15 cellular contexts compared by ENCODE assay signal in genomic region chr1:201608635-201609395, GRCh38.
DNase-seq lines count a peak whose midpoint lies in the region; ATAC-seq and TF ChIP-seq lines count a peak whose summit lies in the region.
"Had no signal": no experiment of that assay in that cellular context is flagged by ENCODE, and none has a peak within 500 bp of the region (broad histone marks: within the 10 kb centered on the region; RNA-seq: fewer than 3 reads in every experiment).

No MANE protein-coding gene starts in this region.

- H3K9ac ChIP-seq in SK-N-SH = no peak overlapping the region

- no peaks in the 10 kb centered on the region for H3K4me1 Mint-ChIP-seq in activated T-helper 1 cell treated with anti-CD3 and anti-CD28 coated beads, Interleukin-12 subunit alpha, Interleukin-12 subunit beta, Interleukin-2, Interleukin-4 antibody, amounts not matched to agents 30 ng/mL and 10 ng/mL and 1 ng/mL, durations not matched to agents 14 hours and 24 hours and 36 hours (ENCODE audit: low read depth)
- H3K4me1 Mint-ChIP-seq: naive thymus-derived CD8-positive, alpha-beta T cell had no signal

- H3K9me3 Mint-ChIP-seq in activated T-helper 1 cell treated with anti-CD3 and anti-CD28 coated beads, Interleukin-12 subunit alpha, Interleukin-12 subunit beta, Interleukin-2, Interleukin-4 antibody, amounts not matched to agents 30 ng/mL and 10 ng/mL and 1 ng/mL, durations not matched to agents 14 hours and 24 hours and 36 hours = no peaks in the 10 kb centered on the region
- H3K9me3 Mint-ChIP-seq: activated CD8-positive, alpha-beta T cell treated with anti-CD3 and anti-CD28 coated beads for 36 hours; activated T-helper 17 cell treated with anti-CD3 and anti-CD28 coated beads, Interleukin-2, amount 50 U/mL, for 72 hours; naive thymus-derived CD8-positive, alpha-beta T cell had no signal

- no peaks in the 10 kb centered on the region for H3K27me3 Mint-ChIP-seq in activated T-helper 1 cell treated with anti-CD3 and anti-CD28 coated beads, Interleukin-12 subunit alpha, Interleukin-12 subunit beta, Interleukin-2, Interleukin-4 antibody, amounts not matched to agents 30 ng/mL and 10 ng/mL and 1 ng/mL, durations not matched to agents 14 hours and 24 hours and 36 hours (ENCODE audit: insufficient read depth)
- H3K27me3 Mint-ChIP-seq: activated T-helper 17 cell treated with anti-CD3 and anti-CD28 coated beads, Interleukin-2, amount 50 U/mL, for 72 hours had no signal

- no peaks in the 10 kb centered on the region for H3K9me2 ChIP-seq in SK-N-SH

- H3K27me3 ChIP-seq in SK-N-SH (ENCODE audit: insufficient read depth) = no peaks in the 10 kb centered on the region
- H3K27me3 ChIP-seq: left lung, transverse colon had no signal

- peaks cover 99% of the 10 kb centered on the region for H3K79me2 ChIP-seq in SK-N-SH (ENCODE audit: insufficient read depth)

- TF ChIP-seq CTCF in SK-N-SH (IDR thresholded peaks at IDR 0.05) (no peak), foreskin fibroblast (IDR thresholded peaks at IDR 0.05; ENCODE audit: low read depth, low read length) (no peak)

- no peak for TF ChIP-seq RAD21 in SK-N-SH (IDR thresholded peaks at IDR 0.05; ENCODE audit: low read length)

- DNase-seq in Daoy (ENCODE audit: low read depth) (peak; percentile 62), SK-N-SH (no peak), foreskin fibroblast (peak; percentile 46 to 73), posterior vena cava (ENCODE audit: low spot score) (peak; percentile 83), NCI-H187 treated with DMSO at 0.1 percent for 48 hours (lab: John Stamatoyannopoulos, UW) (no peak)
- DNase-seq in activated T-helper 1 cell treated with anti-CD3 and anti-CD28 coated beads, Interleukin-12 subunit alpha, Interleukin-12 subunit beta, Interleukin-2, Interleukin-4 antibody, amounts not matched to agents 30 ng/mL and 10 ng/mL and 1 ng/mL, durations not matched to agents 14 hours and 24 hours and 36 hours (ENCODE audit: low spot score) = no peak
- DNase-seq: activated CD8-positive, alpha-beta T cell treated with anti-CD3 and anti-CD28 coated beads for 36 hours; left lung; naive thymus-derived CD8-positive, alpha-beta T cell; stimulated activated CD4-positive, alpha-beta T cell treated with anti-CD3 and anti-CD28 coated beads, Interleukin-2, amount 100 ng/mL, for 48 hours; transverse colon had no signal

- H3K27ac Mint-ChIP-seq in activated T-helper 1 cell treated with anti-CD3 and anti-CD28 coated beads, Interleukin-12 subunit alpha, Interleukin-12 subunit beta, Interleukin-2, Interleukin-4 antibody, amounts not matched to agents 30 ng/mL and 10 ng/mL and 1 ng/mL, durations not matched to agents 14 hours and 24 hours and 36 hours = no peak overlapping the region
- H3K27ac Mint-ChIP-seq: activated CD8-positive, alpha-beta T cell treated with anti-CD3 and anti-CD28 coated beads for 36 hours; activated T-helper 17 cell treated with anti-CD3 and anti-CD28 coated beads, Interleukin-2, amount 50 U/mL, for 72 hours; naive thymus-derived CD8-positive, alpha-beta T cell had no signal

- intact Hi-C loops in posterior vena cava (cut with DNase I) = no loop called here
- intact Hi-C loops in activated T-helper 1 cell treated with anti-CD3 and anti-CD28 coated beads, Interleukin-12 subunit alpha, Interleukin-12 subunit beta, Interleukin-2, Interleukin-4 antibody, amounts not matched to agents 30 ng/mL and 10 ng/mL and 1 ng/mL, durations not matched to agents 14 hours and 24 hours and 36 hours (cut with micrococcal nuclease) = no loop called here

- no peak overlapping the region for H3K4me3 Mint-ChIP-seq in activated T-helper 1 cell treated with anti-CD3 and anti-CD28 coated beads, Interleukin-12 subunit alpha, Interleukin-12 subunit beta, Interleukin-2, Interleukin-4 antibody, amounts not matched to agents 30 ng/mL and 10 ng/mL and 1 ng/mL, durations not matched to agents 14 hours and 24 hours and 36 hours
- H3K4me3 Mint-ChIP-seq: activated CD8-positive, alpha-beta T cell treated with anti-CD3 and anti-CD28 coated beads for 36 hours; activated T-helper 17 cell treated with anti-CD3 and anti-CD28 coated beads, Interleukin-2, amount 50 U/mL, for 72 hours; naive thymus-derived CD8-positive, alpha-beta T cell had no signal

- H2AFZ ChIP-seq in SK-N-SH (ENCODE audit: low read depth) = no peak overlapping the region

- no peaks in the 10 kb centered on the region for H3K9me3 ChIP-seq in SK-N-SH
- H3K9me3 ChIP-seq: left lung, transverse colon had no signal

- no peaks in the 10 kb centered on the region for H3K36me3 Mint-ChIP-seq in activated T-helper 1 cell treated with anti-CD3 and anti-CD28 coated beads, Interleukin-12 subunit alpha, Interleukin-12 subunit beta, Interleukin-2, Interleukin-4 antibody, amounts not matched to agents 30 ng/mL and 10 ng/mL and 1 ng/mL, durations not matched to agents 14 hours and 24 hours and 36 hours (ENCODE audit: low read depth)
- H3K36me3 Mint-ChIP-seq: naive thymus-derived CD8-positive, alpha-beta T cell had no signal

- 61% methylated on average over 8 of the region's 11 CpGs for WGBS in SK-N-SH (ENCODE audit: low lambda C conversion rate)

- peaks cover 4 to 9% of the 10 kb centered on the region in 2 experiments for H3K36me3 ChIP-seq in SK-N-SH (replicated peaks in 1 of 2; ENCODE audit: control insufficient read depth in 1 of 2, insufficient read depth in 2 of 2, low read length in 1 of 2)
- H3K36me3 ChIP-seq: left lung, transverse colon had no signal

- peak overlapping the region; percentile 18 to 37; a peak in 3 of 4 replicates for H3K27ac ChIP-seq in SK-N-SH (ENCODE audit: low read depth in 2 of 2, low read length in 1 of 2)
- H3K27ac ChIP-seq: epithelial cell of prostate, left lung had no signal

- CTCF ChIA-PET in SK-N-SH (lab: Yijun Ruan, JAX) = interaction anchor here (0.6 to 2.6 kb wide), 8 partner anchors 10 to 184 kb away, joined by 3 to 7 read pairs (median 3); no protein-coding TSS in a partner anchor

- H3K4me3 ChIP-seq in SK-N-SH (ENCODE audit: low read depth in 2 of 2, low read length in 1 of 2) (no peak overlapping the region), foreskin fibroblast (ENCODE audit: low read depth in 1 of 2, low read length in 2 of 2) (no peak overlapping the region)
- H3K4me3 ChIP-seq: left lung, transverse colon had no signal

- peaks cover 25% of the 10 kb centered on the region for H3F3A ChIP-seq in SK-N-SH (replicated peaks; ENCODE audit: insufficient read depth)

- POLR2A ChIA-PET in SK-N-SH (lab: Yijun Ruan, JAX) = interaction anchor here (0.6 to 0.9 kb wide), 2 partner anchors 40 to 478 kb away, joined by 3 read pairs; no protein-coding TSS in a partner anchor

- ATAC-seq in GM18498 (IDR thresholded peaks at IDR 0.05; ENCODE audit: unreplicated experiment) = no peak
- ATAC-seq in HG02798 (IDR thresholded peaks at IDR 0.05; ENCODE audit: poor library complexity, unreplicated experiment) = no peak
- ATAC-seq: activated CD8-positive, alpha-beta T cell treated with anti-CD3 and anti-CD28 coated beads for 36 hours; activated T-helper 17 cell treated with anti-CD3 and anti-CD28 coated beads, Interleukin-2, amount 50 U/mL, for 72 hours; left lung; naive thymus-derived CD8-positive, alpha-beta T cell had no signal

- peaks cover 16 to 37% of the 10 kb centered on the region in 2 experiments; a peak in 3 of 4 replicates for H3K4me1 ChIP-seq in SK-N-SH (ENCODE audit: control insufficient read depth in 1 of 2, insufficient read depth in 2 of 2, low read depth in 1 of 2, low read length in 1 of 2)

- peak overlapping the region; percentile 26; the same call in 1 of the 2 replicates for H3K4me2 ChIP-seq in SK-N-SH

- TF ChIP-seq EP300 in SK-N-SH (IDR thresholded peaks at IDR 0.05; ENCODE audit: borderline replicate concordance in 1 of 2, low read depth in 1 of 2, low read length in 1 of 2) = no peak

- peaks cover 58% of the 10 kb centered on the region for H4K20me1 ChIP-seq in SK-N-SH (ENCODE audit: insufficient read depth)

TF ChIP-seq in SK-N-SH, 30 proteins besides CTCF, POLR2A, EP300 and RAD21:
- TF ChIP-seq MAX (IDR thresholded peaks at IDR 0.05; ENCODE audit: low read depth) (no peak), GABPA (IDR thresholded peaks at IDR 0.05; ENCODE audit: low read depth) (no peak), MEF2A (IDR thresholded peaks at IDR 0.05; ENCODE audit: borderline replicate concordance, low read depth) (no peak), ZBTB33 (IDR thresholded peaks at IDR 0.05; ENCODE audit: borderline replicate concordance, low read depth) (no peak), RCOR1 (IDR thresholded peaks at IDR 0.05; ENCODE audit: low read length) (no peak), MXI1 (IDR thresholded peaks at IDR 0.05; ENCODE audit: low read depth, low read length) (no peak)
TF ChIP-seq in SK-N-SH: peak in this region for 0.

Comparison
In these comparisons a context has a peak if more than half of its experiments do, and no peak if none do; other contexts are left out.
1. DNase-seq: peak in Daoy (single experiment), foreskin fibroblast (2 of 2) and posterior vena cava (single experiment); none in SK-N-SH (single experiment), NCI-H187 treated with DMSO at 0.1 percent for 48 hours (single experiment) and activated T-helper 1 cell treated with anti-CD3 and anti-CD28 coated beads, Interleukin-12 subunit alpha, Interleukin-12 subunit beta, Interleukin-2, Interleukin-4 antibody, amounts not matched to agents 30 ng/mL and 10 ng/mL and 1 ng/mL, durations not matched to agents 14 hours and 24 hours and 36 hours (single experiment).